9 cellular contexts compared by ENCODE assay signal in the genomic region with DNA sequence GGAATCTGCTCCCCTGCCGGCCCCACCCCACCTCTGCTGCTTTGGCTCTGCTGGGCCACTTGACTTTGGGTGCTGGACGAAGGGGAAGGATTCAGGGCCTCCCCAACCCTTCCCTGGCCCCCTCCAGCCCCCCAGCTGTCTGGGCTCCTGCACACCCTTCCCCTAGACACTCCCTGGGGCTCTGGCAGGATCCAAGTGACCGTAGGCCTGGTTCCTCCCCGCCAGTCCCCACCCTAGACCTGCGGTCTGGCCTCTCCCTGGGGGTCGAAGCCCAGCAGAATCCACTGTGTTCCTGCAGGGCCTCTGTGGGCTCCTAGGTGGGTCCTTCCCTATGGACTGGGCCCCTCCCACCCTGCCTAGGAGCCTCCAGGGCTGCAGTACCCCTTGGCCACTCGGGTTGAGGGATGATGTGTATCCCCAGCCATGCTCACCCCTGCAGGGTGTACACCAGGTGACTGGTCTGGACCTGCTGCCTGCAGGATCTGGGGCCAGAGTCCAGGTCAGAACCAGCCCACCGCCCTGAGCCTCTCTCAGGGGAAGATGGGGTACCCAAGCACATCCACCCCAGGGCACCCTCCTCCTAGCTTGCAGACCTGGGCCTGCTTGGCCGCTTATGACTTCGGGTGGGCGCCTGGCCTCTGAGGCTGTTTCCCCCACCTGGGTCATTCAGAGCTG. TPM values are rescaled to one million over a fixed set of nuclear protein-coding genes. Genes with fewer than 3 reads are reported as not detected.
DNase-seq lines count a peak whose midpoint lies in the region; ATAC-seq and TF ChIP-seq lines count a peak whose summit lies in the region.
"Had no signal": no experiment of that assay in that cellular context is flagged by ENCODE, and none has a peak within 500 bp of the region (broad histone marks: within the 10 kb centered on the region; RNA-seq: fewer than 3 reads in every experiment).

No MANE protein-coding gene starts in this region.

- H3K27ac ChIP-seq in DOHH2 (ENCODE audit: low read depth, low read length) (no peak overlapping the region; the same call in 1 of the 2 replicates), right atrium auricular region (peak overlapping the region; percentile 96 to 98), spleen (peak overlapping the region; percentile 72 to 99 (median 97))

- peak overlapping the region; percentile 11; the same call in 1 of the 2 replicates for H3K4me2 ChIP-seq in DOHH2 (ENCODE audit: low read length)

- H3K27ac Mint-ChIP-seq in activated CD4-positive, alpha-beta memory T cell treated with anti-CD3 and anti-CD28 coated beads for 36 hours: peak overlapping the region; percentile 65

- WGBS in spleen, 5 donors: 65 to 78% (median 70%) methylated on average over 4 to 11 of the region's 11 CpGs

- H3F3A ChIP-seq in DOHH2 (ENCODE audit: control insufficient read depth, insufficient read depth): peaks cover 23% of the 10 kb centered on the region

- TF ChIP-seq CTCF in DOHH2 (IDR thresholded peaks at IDR 0.05; ENCODE audit: low read depth, low read length, poor library complexity, severe bottlenecking): no peak
- no peak for TF ChIP-seq CTCF in right atrium auricular region (IDR thresholded peaks at IDR 0.05)
- TF ChIP-seq CTCF in spleen (IDR thresholded peaks at IDR 0.05 in 8 of 11, conservative IDR thresholded peaks at IDR 0.05 in 3 of 11): no peak

- no peaks in the 10 kb centered on the region for H3K9me3 ChIP-seq in DOHH2 (ENCODE audit: control insufficient read depth, insufficient read depth, low read length)
- no peaks in the 10 kb centered on the region for H3K9me3 ChIP-seq in right atrium auricular region
- H3K9me3 ChIP-seq in spleen: no peaks in the 10 kb centered on the region

- H3K36me3 ChIP-seq in DOHH2 (ENCODE audit: control insufficient read depth, low read length): peaks cover 37% of the 10 kb centered on the region
- peaks cover 28% of the 10 kb centered on the region for H3K36me3 ChIP-seq in right atrium auricular region
- peaks cover 2 to 48% (median 32%) of the 10 kb centered on the region in 6 donors for H3K36me3 ChIP-seq in spleen

- H3K27me3 ChIP-seq in DOHH2 (ENCODE audit: control insufficient read depth, low read length): no peaks in the 10 kb centered on the region
- H3K27me3 ChIP-seq in right atrium auricular region: no peaks in the 10 kb centered on the region
- H3K27me3 ChIP-seq in spleen (replicated peaks in 1 of 7): peaks cover 0 to under 1% (median 0%) of the 10 kb centered on the region in 7 donors

- no peaks in the 10 kb centered on the region for H3K27me3 Mint-ChIP-seq in activated CD4-positive, alpha-beta memory T cell treated with anti-CD3 and anti-CD28 coated beads for 36 hours

- no peak for ATAC-seq in HG02870 (IDR thresholded peaks at IDR 0.05; ENCODE audit: unreplicated experiment)
- ATAC-seq in GM19397 (IDR thresholded peaks at IDR 0.05; ENCODE audit: unreplicated experiment): no peak
- no peak for ATAC-seq in HG02588 (IDR thresholded peaks at IDR 0.05; ENCODE audit: unreplicated experiment)

- DNase-seq in activated CD4-positive, alpha-beta memory T cell treated with anti-CD3 and anti-CD28 coated beads for 36 hours: no peak
- DNase-seq in right atrium auricular region (ENCODE audit: low spot score) (no peak), spleen (peak; percentile 84), GF-D8 (lab: John Stamatoyannopoulos, UW) (no peak)

- H3K9me3 Mint-ChIP-seq in activated CD4-positive, alpha-beta memory T cell treated with anti-CD3 and anti-CD28 coated beads for 36 hours: no peaks in the 10 kb centered on the region

- POLR2A ChIA-PET in activated CD4-positive, alpha-beta memory T cell treated with anti-CD3 and anti-CD28 coated beads for 36 hours (lab: Charles Lee): interaction anchor here (0.9 to 1.8 kb wide), 3 partner anchors 30 to 50 kb away, joined by 3 to 5 read pairs (median 5); no protein-coding TSS in a partner anchor

- H3K4me3 Mint-ChIP-seq in activated CD4-positive, alpha-beta memory T cell treated with anti-CD3 and anti-CD28 coated beads for 36 hours: peak overlapping the region; percentile 16

- no peak for TF ChIP-seq POLR2A in spleen (IDR thresholded peaks at IDR 0.05)

- peaks cover 42% of the 10 kb centered on the region for H3K4me1 Mint-ChIP-seq in activated CD4-positive, alpha-beta memory T cell treated with anti-CD3 and anti-CD28 coated beads for 36 hours (ENCODE audit: low read depth)

- peaks cover 35% of the 10 kb centered on the region for H3K36me3 Mint-ChIP-seq in activated CD4-positive, alpha-beta memory T cell treated with anti-CD3 and anti-CD28 coated beads for 36 hours

- intact Hi-C loops in activated CD4-positive, alpha-beta memory T cell treated with anti-CD3 and anti-CD28 coated beads for 36 hours (cut with micrococcal nuclease): no loop called here
- intact Hi-C loops in spleen (cut with DNase I; ENCODE audit: low total_unique reads): no loop called here

- CTCF ChIA-PET in activated CD4-positive, alpha-beta memory T cell treated with anti-CD3 and anti-CD28 coated beads for 36 hours (lab: Charles Lee): interaction anchor here (1.2 to 1.9 kb wide), 2 partner anchors 35 to 64 kb away, joined by 4 to 8 read pairs; no protein-coding TSS in a partner anchor

- H3K9me2 ChIP-seq in DOHH2 (replicated peaks; ENCODE audit: control insufficient read depth, low read length): no peaks in the 10 kb centered on the region

- H3K79me2 ChIP-seq in DOHH2 (ENCODE audit: control insufficient read depth, low read length): peaks cover 36% of the 10 kb centered on the region

- H4K20me1 ChIP-seq in DOHH2 (ENCODE audit: control insufficient read depth, insufficient read depth, low read depth, low read length): peaks cover 21% of the 10 kb centered on the region

- H3K4me3 ChIP-seq in DOHH2 (ENCODE audit: low read length): no peak overlapping the region
- no peak overlapping the region for H3K4me3 ChIP-seq in right atrium auricular region
- peak overlapping the region in 3 of 8 donors; percentile 3 to 82 (median 8) for H3K4me3 ChIP-seq in spleen

- peaks cover 60% of the 10 kb centered on the region for H3K4me1 ChIP-seq in DOHH2 (ENCODE audit: control insufficient read depth, low read length)
- H3K4me1 ChIP-seq in right atrium auricular region: peaks cover 0 to 93% of the 10 kb centered on the region in 2 donors
- H3K4me1 ChIP-seq in spleen: peaks cover 59 to 98% (median 86%) of the 10 kb centered on the region in 6 donors

RNA-seq across cellular contexts. Expression of a gene that starts 5.6 kb away (rescaled TPM):
- 100 to 1,000 TPM; 222 to 231 TPM for total RNA-seq in activated CD4-positive, alpha-beta memory T cell treated with anti-CD3 and anti-CD28 coated beads for 36 hours
- total RNA-seq in right atrium auricular region (10 to 100 TPM; 64.5 to 66.9 TPM), spleen (100 to 1,000 TPM in 5 of 7 donors, 10 to 100 TPM in 2; 72.1 to 134 (median 109) TPM)
- 10 to 100 TPM; 49.5 to 84.4 (median 52.0) TPM for polyA plus RNA-seq in spleen

RNA-seq across cellular contexts. Expression of a gene that starts 46.4 kb away (rescaled TPM):
- total RNA-seq in activated CD4-positive, alpha-beta memory T cell treated with anti-CD3 and anti-CD28 coated beads for 36 hours: 1 to 10 TPM in 1 of 2 experiments, under 1 TPM in 1; 0.73 to 1.1 TPM
- not detected for total RNA-seq in right atrium auricular region
- 1 to 10 TPM in 2 of 7 donors, under 1 TPM in 5; 0.23 to 1.9 (median 0.94) TPM for total RNA-seq in spleen
- 1 to 10 TPM in 1 of 3 donors, under 1 TPM in 2; 0.21 to 1.2 (median 0.33) TPM for polyA plus RNA-seq in spleen
- total RNA-seq: subcutaneous adipose tissue had no signal

RNA-seq across cellular contexts. Expression of a gene that starts 47.7 kb away (rescaled TPM):
- 10 to 100 TPM; 29.8 to 30.7 TPM for total RNA-seq in activated CD4-positive, alpha-beta memory T cell treated with anti-CD3 and anti-CD28 coated beads for 36 hours
- total RNA-seq in right atrium auricular region (10 to 100 TPM; 16.1 to 28.5 TPM), spleen (10 to 100 TPM; 23.2 to 46.3 (median 38.1) TPM)
- polyA plus RNA-seq in spleen: 10 to 100 TPM; 16.2 to 26.3 (median 18.3) TPM

RNA-seq across cellular contexts. Expression of a gene that starts 47.9 kb away (rescaled TPM):
- total RNA-seq in activated CD4-positive, alpha-beta memory T cell treated with anti-CD3 and anti-CD28 coated beads for 36 hours: 10 to 100 TPM; 12.4 to 13.8 TPM
- total RNA-seq in right atrium auricular region (10 to 100 TPM; 19.7 to 19.8 TPM), spleen (10 to 100 TPM; 10.2 to 20.1 (median 13.3) TPM)
- polyA plus RNA-seq in spleen: 1 to 10 TPM; 5.7 to 7.1 (median 5.9) TPM
